Comparison of ENCODE assay signal across 8 cellular contexts in the genomic region with DNA sequence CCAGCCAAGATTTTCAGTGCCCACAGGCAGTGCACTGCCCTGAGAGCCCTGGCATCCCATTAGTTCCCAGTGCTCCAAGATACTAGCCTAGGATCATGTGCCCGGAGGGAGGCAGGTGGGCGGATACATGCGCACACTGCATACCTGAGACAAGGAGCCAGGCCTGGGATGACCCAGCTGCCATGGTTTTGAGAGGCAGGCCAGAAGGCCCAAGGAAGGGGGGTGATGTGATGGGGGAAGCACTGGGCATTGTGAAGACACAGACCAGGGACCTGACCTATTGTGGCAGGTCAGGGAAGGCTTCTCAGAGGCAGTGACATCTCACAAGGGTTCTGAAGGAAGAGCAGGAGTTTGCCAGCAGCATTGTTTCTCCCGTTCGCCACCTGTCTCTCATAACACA. TPM values are rescaled to one million over a fixed set of nuclear protein-coding genes. Genes with fewer than 3 reads are reported as not detected.
DNase-seq lines count a peak whose midpoint lies in the region; ATAC-seq, FAIRE-seq and TF ChIP-seq lines count a peak whose summit lies in the region.

No MANE protein-coding gene starts in this region.

- in situ Hi-C loops in HepG2 (cut with HindIII; ENCODE audit: extremely low pct_ligation_motif_present, low pct_unique_long_range_greater_than_20kb): no loop called here

- H3K9me3 Mint-ChIP-seq in activated naive CD8-positive, alpha-beta T cell treated with anti-CD3 and anti-CD28 coated beads for 36 hours: no peaks in the 10 kb centered on the region

- H3K9me3 ChIP-seq in heart left ventricle (no peaks in the 10 kb centered on the region), HepG2 (ENCODE audit: low read length) (no peaks in the 10 kb centered on the region), upper lobe of left lung (no peaks in the 10 kb centered on the region)

- H3K79me2 ChIP-seq in HepG2 (ENCODE audit: insufficient read depth, low read length): peaks cover 42% of the 10 kb centered on the region

- peak overlapping the region; percentile 63; the same call in 1 of the 2 replicates for H3K9ac ChIP-seq in HepG2 (ENCODE audit: insufficient read depth, low read depth, low read length)

- H3K4me3 ChIP-seq in heart left ventricle: peak overlapping the region in 7 of 12 donors; percentile 84 to 93 (median 89)
- H3K4me3 ChIP-seq in HepG2 (replicated peaks in 1 of 3; ENCODE audit: insufficient read depth in 1 of 3, low read depth in 2 of 3, low read length in 3 of 3): peak overlapping the region; percentile 65 to 85 (median 80); a peak in 4 of 6 replicates
- H3K4me3 ChIP-seq in upper lobe of left lung: peak overlapping the region in 3 of 4 donors; percentile 81 to 92 (median 88)

- peak overlapping the region; percentile 99 for H3K27ac Mint-ChIP-seq in activated naive CD8-positive, alpha-beta T cell treated with anti-CD3 and anti-CD28 coated beads for 36 hours

- peaks cover 72% of the 10 kb centered on the region for H3K36me3 Mint-ChIP-seq in activated naive CD8-positive, alpha-beta T cell treated with anti-CD3 and anti-CD28 coated beads for 36 hours

- peaks cover 17% of the 10 kb centered on the region; the same call in 1 of the 2 replicates for H4K20me1 ChIP-seq in HepG2 (ENCODE audit: insufficient read depth, low read length)

- no peak overlapping the region for H2AFZ ChIP-seq in HepG2 (ENCODE audit: low read length)

- peak overlapping the region; percentile 96 for H3K4me2 ChIP-seq in HepG2 (ENCODE audit: low read depth, low read length)

- intact Hi-C loops in heart left ventricle (cut with DNase I): no loop called here
- intact Hi-C loops in cardiac septum (cut with DNase I): no loop called here
- intact Hi-C loops in HepG2 (cut with micrococcal nuclease; ENCODE audit: unreplicated experiment): loop anchor here (10.0 kb wide), 1 partner anchor 217 kb away; the partner anchor contains the start of gene CDCA8

- no peak for TF ChIP-seq RAD21 in HepG2 (CRISPR knock-in tag; IDR thresholded peaks at IDR 0.05)

- peak overlapping the region; percentile 97 for H3K4me3 Mint-ChIP-seq in activated naive CD8-positive, alpha-beta T cell treated with anti-CD3 and anti-CD28 coated beads for 36 hours

- no peak for TF ChIP-seq CTCF in heart left ventricle (IDR thresholded peaks at IDR 0.05)
- no peak for TF ChIP-seq CTCF in HepG2 (CRISPR knock-in tag; IDR thresholded peaks at IDR 0.05)
- TF ChIP-seq CTCF in upper lobe of left lung (IDR thresholded peaks at IDR 0.05): no peak

- DNase-seq in heart left ventricle (no peak), cardiac septum (ENCODE audit: low spot score) (no peak), HepG2 (ENCODE audit: low spot score) (no peak), upper lobe of left lung (peak in 1 of 2 donors; percentile 35), NCI-H2029 treated with DMSO at 0.1 percent for 48 hours (lab: John Stamatoyannopoulos, UW) (no peak)
- no peak for DNase-seq in activated naive CD8-positive, alpha-beta T cell treated with anti-CD3 and anti-CD28 coated beads for 36 hours
- no peak for DNase-seq in stimulated activated naive CD4-positive, alpha-beta T cell treated with Interleukin-2 at 50 U/mL for 16 hours (lab: John Stamatoyannopoulos, UW)

- POLR2A ChIA-PET in HepG2 (lab: Yijun Ruan, JAX): interaction anchor here (1.4 to 6.1 kb wide), 7 partner anchors 8 to 213 kb away, joined by 3 to 57 read pairs (median 7); partner anchors contain the start of gene MEAF6

- WGBS in heart left ventricle, 4 donors: 90 to 94% (median 93%) methylated on average over 5 of the region's 5 CpGs
- WGBS in HepG2 (ENCODE audit: low lambda C conversion rate): 97% methylated on average over 4 of the region's 5 CpGs
- 71 to 82% methylated on average over 5 of the region's 5 CpGs for WGBS in upper lobe of left lung, 2 donors

- no peak for TF ChIP-seq POLR2A in heart left ventricle (IDR thresholded peaks at IDR 0.05)
- no peak for TF ChIP-seq POLR2A in HepG2 (IDR thresholded peaks at IDR 0.05; ENCODE audit: insufficient read depth in 1 of 2, low read depth in 2 of 2, low read length in 2 of 2)
- no peak for TF ChIP-seq POLR2A in upper lobe of left lung (IDR thresholded peaks at IDR 0.05)

- H3K27ac ChIP-seq in heart left ventricle (peak overlapping the region in 9 of 12 donors; percentile 91 to 96 (median 94)), HepG2 (ENCODE audit: extremely low read length, insufficient read depth, low read length) (peak overlapping the region; percentile 64), upper lobe of left lung (peak overlapping the region; percentile 96 to 99 (median 96))

- peaks cover 20 to 79% (median 58%) of the 10 kb centered on the region in 12 donors for H3K4me1 ChIP-seq in heart left ventricle
- H3K4me1 ChIP-seq in HepG2 (ENCODE audit: insufficient read depth, low read length): peaks cover 63% of the 10 kb centered on the region
- H3K4me1 ChIP-seq in upper lobe of left lung: peaks cover 66 to 78% (median 76%) of the 10 kb centered on the region in 4 donors

- H3K4me1 Mint-ChIP-seq in activated naive CD8-positive, alpha-beta T cell treated with anti-CD3 and anti-CD28 coated beads for 36 hours: peaks cover 44% of the 10 kb centered on the region

- BruUV-seq in HepG2 (replicated peaks; lab: Mats Ljungman, UMichigan): no TSS peak

- ATAC-seq in heart left ventricle (no peak), HepG2 (no peak), upper lobe of left lung (ENCODE audit: low FRiP score in 2 of 2) (no peak), GM18858 (IDR thresholded peaks at IDR 0.05; ENCODE audit: unreplicated experiment) (no peak)

- no peak for FAIRE-seq in HepG2 (lab: Jason Lieb, UNC)

- H3K27me3 Mint-ChIP-seq in activated naive CD8-positive, alpha-beta T cell treated with anti-CD3 and anti-CD28 coated beads for 36 hours: no peaks in the 10 kb centered on the region

- H3K36me3 ChIP-seq in heart left ventricle (peaks cover 0 to 64% (median 44%) of the 10 kb centered on the region in 9 donors), HepG2 (replicated peaks in 1 of 2; ENCODE audit: control insufficient read depth in 1 of 2, insufficient read depth in 2 of 2, low read length in 2 of 2) (peaks cover 13 to 27% of the 10 kb centered on the region in 2 experiments), upper lobe of left lung (peaks cover 9 to 68% (median 43%) of the 10 kb centered on the region in 4 donors)

- CTCF ChIA-PET in HepG2 (lab: Yijun Ruan, JAX; ENCODE audit: low intra/inter-chr PET ratio, low total read pairs): no interaction called here

- no peaks in the 10 kb centered on the region for H3K27me3 ChIP-seq in heart left ventricle
- H3K27me3 ChIP-seq in HepG2 (ENCODE audit: control insufficient read depth in 1 of 2, insufficient read depth in 2 of 2, low read length in 2 of 2): no peaks in the 10 kb centered on the region; a peak in 1 of 5 replicates
- H3K27me3 ChIP-seq in upper lobe of left lung: no peaks in the 10 kb centered on the region

- TF ChIP-seq EP300 in HepG2 (IDR thresholded peaks at IDR 0.05; ENCODE audit: low read depth in 2 of 2, low read length in 2 of 2) (no peak), HepG2 (CRISPR knock-in tag; IDR thresholded peaks at IDR 0.05; ENCODE audit: borderline replicate concordance) (no peak), upper lobe of left lung (IDR thresholded peaks at IDR 0.05) (no peak)

RNA-seq across cellular contexts. Expression of gene ZC3H12A, which starts 3.6 kb away (rescaled TPM):
- 1 to 10 TPM; 1.8 to 8.5 (median 4.5) TPM for total RNA-seq in heart left ventricle
- polyA plus RNA-seq in heart left ventricle: 1 to 10 TPM; 2.4 to 6.7 TPM
- total RNA-seq in cardiac septum: 3.3 TPM
- 10 to 100 TPM; 29.2 to 29.4 TPM for total RNA-seq in activated naive CD8-positive, alpha-beta T cell treated with anti-CD3 and anti-CD28 coated beads for 36 hours
- total RNA-seq in HepG2 (2016; rRNA removed; fragmentation: Illumina TruSeq; extraction: Trizol): 4.2 and 6.8 TPM in 2 replicates
- 1.2 and 1.8 TPM in 2 replicates for total RNA-seq in HepG2 (2016; cell fraction: cytosol; rRNA removed; fragmentation: Illumina TruSeq; extraction: Trizol; ENCODE audit: low read depth)
- total RNA-seq in HepG2 (2016; cell fraction: insoluble cytoplasmic fraction; rRNA removed; fragmentation: Illumina TruSeq; extraction: Trizol): 3.9 and 5.9 TPM in 2 replicates
- 2.6 and 3.2 TPM in 2 replicates for total RNA-seq in HepG2 (2016; cell fraction: membrane; rRNA removed; fragmentation: Illumina TruSeq; extraction: Trizol)
- total RNA-seq in HepG2 (2016; cell fraction: nucleus; rRNA removed; fragmentation: Illumina TruSeq; extraction: Trizol): 8.0 and 8.9 TPM in 2 replicates
- 13.3 and 21.1 TPM in 2 replicates for polyA plus RNA-seq in HepG2 (2011; rRNA removed)
- 11.9 and 13.7 TPM in 2 replicates for polyA plus RNA-seq in HepG2 (2011; cell fraction: cytosol; rRNA removed)
- 45.8 and 63.2 TPM in 2 replicates for polyA plus RNA-seq in HepG2 (2011; cell fraction: nucleus; rRNA removed)
- polyA plus RNA-seq in HepG2 (2012): 3.7 and 6.2 TPM in 2 replicates
- 0.97 and 1.0 TPM in 2 replicates for polyA plus RNA-seq in HepG2 (2016; cell fraction: cytosol; fragmentation: Illumina TruSeq; extraction: Trizol; ENCODE audit: low read depth)
- 5.6 and 5.9 TPM in 2 replicates for polyA plus RNA-seq in HepG2 (2016; cell fraction: insoluble cytoplasmic fraction; fragmentation: Illumina TruSeq; extraction: Trizol; ENCODE audit: low read depth)
- 2.2 and 2.6 TPM in 2 replicates for polyA plus RNA-seq in HepG2 (2016; cell fraction: membrane; fragmentation: Illumina TruSeq; extraction: Trizol; ENCODE audit: low read depth)
- 17.0 and 18.8 TPM in 2 replicates for polyA plus RNA-seq in HepG2 (2016; cell fraction: nucleus; fragmentation: Illumina TruSeq; extraction: Trizol; ENCODE audit: insufficient read depth, low read depth)
- polyA minus RNA-seq in HepG2 (2011; rRNA and poly(A)+ RNA removed; ENCODE audit: low replicate concordance): 12.1 and 39.9 TPM in 2 replicates
- polyA minus RNA-seq in HepG2 (2011; cell fraction: cytosol; rRNA and poly(A)+ RNA removed): 5.1 and 5.8 TPM in 2 replicates
- polyA minus RNA-seq in HepG2 (2011; cell fraction: nucleus; rRNA and poly(A)+ RNA removed): 8.0 and 14.0 TPM in 2 replicates
- total RNA-seq in upper lobe of left lung: 10 to 100 TPM; 17.6 to 55.5 (median 26.2) TPM

RNA-seq across cellular contexts. Expression of gene MEAF6, which starts 36.6 kb away (rescaled TPM):
- total RNA-seq in heart left ventricle: 10 to 100 TPM; 28.9 to 51.3 (median 39.6) TPM
- polyA plus RNA-seq in heart left ventricle: 10 to 100 TPM; 27.4 to 55.7 TPM
- 40.1 TPM for total RNA-seq in cardiac septum
- 10 to 100 TPM; 78.3 to 83.3 TPM for total RNA-seq in activated naive CD8-positive, alpha-beta T cell treated with anti-CD3 and anti-CD28 coated beads for 36 hours
- total RNA-seq in HepG2 (2016; rRNA removed; fragmentation: Illumina TruSeq; extraction: Trizol): 45.6 and 67.6 TPM in 2 replicates
- total RNA-seq in HepG2 (2016; cell fraction: cytosol; rRNA removed; fragmentation: Illumina TruSeq; extraction: Trizol; ENCODE audit: low read depth): 19.8 and 20.4 TPM in 2 replicates
- 47.7 and 62.7 TPM in 2 replicates for total RNA-seq in HepG2 (2016; cell fraction: insoluble cytoplasmic fraction; rRNA removed; fragmentation: Illumina TruSeq; extraction: Trizol)
- total RNA-seq in HepG2 (2016; cell fraction: membrane; rRNA removed; fragmentation: Illumina TruSeq; extraction: Trizol): 37.7 and 38.7 TPM in 2 replicates
- total RNA-seq in HepG2 (2016; cell fraction: nucleus; rRNA removed; fragmentation: Illumina TruSeq; extraction: Trizol): 28.0 and 36.7 TPM in 2 replicates
- polyA plus RNA-seq in HepG2 (2011; rRNA removed): 24.6 and 29.5 TPM in 2 replicates
- polyA plus RNA-seq in HepG2 (2011; cell fraction: cytosol; rRNA removed): 16.3 and 30.1 TPM in 2 replicates
- polyA plus RNA-seq in HepG2 (2011; cell fraction: nucleus; rRNA removed): 17.5 and 23.0 TPM in 2 replicates
- 26.8 and 30.1 TPM in 2 replicates for polyA plus RNA-seq in HepG2 (2012)
- 19.7 and 22.4 TPM in 2 replicates for polyA plus RNA-seq in HepG2 (2016; cell fraction: cytosol; fragmentation: Illumina TruSeq; extraction: Trizol; ENCODE audit: low read depth)
- 79.9 and 89.9 TPM in 2 replicates for polyA plus RNA-seq in HepG2 (2016; cell fraction: insoluble cytoplasmic fraction; fragmentation: Illumina TruSeq; extraction: Trizol; ENCODE audit: low read depth)
- 34.2 and 35.5 TPM in 2 replicates for polyA plus RNA-seq in HepG2 (2016; cell fraction: membrane; fragmentation: Illumina TruSeq; extraction: Trizol; ENCODE audit: low read depth)
- polyA plus RNA-seq in HepG2 (2016; cell fraction: nucleus; fragmentation: Illumina TruSeq; extraction: Trizol; ENCODE audit: insufficient read depth, low read depth): 43.7 and 52.2 TPM in 2 replicates
- polyA minus RNA-seq in HepG2 (2011; rRNA and poly(A)+ RNA removed; ENCODE audit: low replicate concordance): 5.8 and 11.9 TPM in 2 replicates
- polyA minus RNA-seq in HepG2 (2011; cell fraction: cytosol; rRNA and poly(A)+ RNA removed): 13.2 and 14.9 TPM in 2 replicates
- 37.2 and 43.1 TPM in 2 replicates for polyA minus RNA-seq in HepG2 (2011; cell fraction: nucleus; rRNA and poly(A)+ RNA removed)
- total RNA-seq in upper lobe of left lung: 100 to 1,000 TPM in 2 of 6 donors, 10 to 100 TPM in 4; 59.9 to 131 (median 75.1) TPM
